In the genomic region with DNA sequence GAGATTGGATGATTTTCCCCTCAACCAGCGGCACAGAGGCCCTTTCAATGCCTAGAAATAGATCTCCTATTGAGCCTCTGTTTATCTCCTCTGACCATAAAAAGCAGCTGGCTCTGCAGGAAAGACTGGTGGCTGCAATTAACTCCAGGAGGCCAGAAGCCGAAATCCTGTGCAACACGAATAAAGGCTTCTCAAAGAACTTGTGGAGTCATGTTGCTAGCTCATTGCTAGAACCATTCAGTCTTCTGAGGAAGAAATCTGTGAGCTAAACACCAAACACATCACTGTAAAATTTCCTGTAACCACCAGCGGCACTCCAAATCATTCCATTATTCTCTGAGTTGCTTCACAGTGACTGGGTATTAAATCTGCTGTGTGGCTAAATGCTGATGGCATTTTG, we compare ENCODE assay signal across 12 cellular contexts. TPM values are rescaled to one million over a fixed set of nuclear protein-coding genes. Genes with fewer than 3 reads are reported as not detected.
DNase-seq lines count a peak whose midpoint lies in the region; ATAC-seq, FAIRE-seq and TF ChIP-seq lines count a peak whose summit lies in the region.
"Had no signal": no experiment of that assay in that cellular context is flagged by ENCODE, and none has a peak within 500 bp of the region (broad histone marks: within the 10 kb centered on the region; RNA-seq: fewer than 3 reads in every experiment).

No MANE protein-coding gene starts in this region.

- no peaks in the 10 kb centered on the region for H3K27me3 ChIP-seq in cardiac muscle cell
- no peaks in the 10 kb centered on the region for H3K27me3 ChIP-seq in brain microvascular endothelial cell (replicated peaks)
- no peaks in the 10 kb centered on the region for H3K27me3 ChIP-seq in layer of hippocampus (ENCODE audit: control insufficient read depth, insufficient read depth, low read length)

- peak; percentile 26 to 47 for DNase-seq in cardiac muscle cell (ENCODE audit: low read depth in 1 of 2, low spot score in 1 of 2)
- no peak for DNase-seq in left cardiac atrium
- peak; percentile 46 for DNase-seq in brain microvascular endothelial cell
- DNase-seq in GM20000 (ENCODE audit: low spot score) = no peak
- no peak for DNase-seq in inferior parietal cortex (ENCODE audit: extremely low spot score)
- no peak for DNase-seq in GM12891 (ENCODE audit: insufficient read length, low spot score)
- no peak for DNase-seq in GF-D8 (lab: John Stamatoyannopoulos, UW)
- DNase-seq: activated CD4-positive, alpha-beta T cell treated with anti-CD3 and anti-CD28 coated beads for 1 hour; AML-193; NCI-H526 had no signal

- no peak for TF ChIP-seq POLR2A in GM12891 (IDR thresholded peaks at IDR 0.05; ENCODE audit: low read depth, low read length)

- intact Hi-C loops in left cardiac atrium (cut with DNase I) = no loop called here

- in situ Hi-C loops in brain microvascular endothelial cell (cut with HindIII; ENCODE audit: low pct_ligation_motif_present, low sequenced_read_pairs) = no loop called here

- peaks cover 16% of the 10 kb centered on the region for H3K4me1 ChIP-seq in cardiac muscle cell (ENCODE audit: low read depth)

- no peak for FAIRE-seq in GM12891 (lab: Jason Lieb, UNC)

- peak overlapping the region; percentile 83 for H3K27ac ChIP-seq in cardiac muscle cell
- H3K27ac ChIP-seq in brain microvascular endothelial cell = peak overlapping the region; percentile 89
- H3K27ac ChIP-seq in layer of hippocampus (ENCODE audit: low read depth, low read length) = peak overlapping the region; percentile 76

- no peaks in the 10 kb centered on the region for H3K36me3 ChIP-seq in cardiac muscle cell
- no peaks in the 10 kb centered on the region for H3K36me3 ChIP-seq in brain microvascular endothelial cell (replicated peaks)

- H3K4me3 ChIP-seq in cardiac muscle cell (no peak overlapping the region), brain microvascular endothelial cell (ENCODE audit: low read depth, low read length) (no peak overlapping the region)

- no peak for ATAC-seq in left cardiac atrium
- ATAC-seq: stimulated activated memory B cell treated with anti-CD40 and anti-IgM and Interleukin-4, amounts not matched to agents 10 μg/mL and 1 μg/mL and 100 μg/mL, for 72 hours had no signal

- TF ChIP-seq CTCF in cardiac muscle cell (IDR thresholded peaks at IDR 0.05; ENCODE audit: low read depth, low read length) = no peak
- no peak for TF ChIP-seq CTCF in brain microvascular endothelial cell (IDR thresholded peaks at IDR 0.05; ENCODE audit: low read depth, low read length, missing control alignments)
- TF ChIP-seq CTCF in GM20000 (IDR thresholded peaks at IDR 0.05; ENCODE audit: extremely low read depth, missing control alignments) = no peak

- H3K9me3 ChIP-seq in cardiac muscle cell (ENCODE audit: low read depth) = no peaks in the 10 kb centered on the region

TF ChIP-seq in GM12891, 5 proteins besides CTCF, POLR2A, EP300 and RAD21:
- no peak for TF ChIP-seq SPI1 (IDR thresholded peaks at IDR 0.05; ENCODE audit: low read depth, low read length)
- TF ChIP-seq POLR2AphosphoS5 (IDR thresholded peaks at IDR 0.05; ENCODE audit: low read depth, low read length) = no peak
- no peak for TF ChIP-seq POU2F2 (IDR thresholded peaks at IDR 0.05; ENCODE audit: low read depth, low read length)
- TF ChIP-seq TAF1 (IDR thresholded peaks at IDR 0.05; ENCODE audit: low read depth, low read length) = no peak
- no peak for TF ChIP-seq PAX5 (IDR thresholded peaks at IDR 0.05; ENCODE audit: insufficient read depth, low read length, severe bottlenecking)

RNA-seq across cellular contexts. Expression of a gene that starts 49.1 kb away (rescaled TPM):
- total RNA-seq in cardiac muscle cell = 50.1 and 72.8 TPM in 2 replicates
- polyA plus RNA-seq in cardiac muscle cell = 49.2 and 96.3 TPM in 2 replicates
- total RNA-seq in left cardiac atrium = 10 to 100 TPM; 27.9 to 50.4 TPM
- polyA plus RNA-seq in GM12891 (2012; ENCODE audit: low read depth, missing spikeins) = 0.08 TPM

Comparison
In these comparisons a context has a peak if more than half of its experiments do, and no peak if none do; other contexts are left out.
1. DNase-seq: peak in cardiac muscle cell (2 of 2) and brain microvascular endothelial cell (single experiment); none in left cardiac atrium (single experiment), GM20000 (single experiment), inferior parietal cortex (single experiment), GM12891 (single experiment) and GF-D8 (single experiment).
2. Peak in every context shown above with its lines, with median percentiles within 50 percentile points of each other: H3K27ac ChIP-seq.